Comparison of ENCODE assay signal across 24 cellular contexts in the genomic region with DNA sequence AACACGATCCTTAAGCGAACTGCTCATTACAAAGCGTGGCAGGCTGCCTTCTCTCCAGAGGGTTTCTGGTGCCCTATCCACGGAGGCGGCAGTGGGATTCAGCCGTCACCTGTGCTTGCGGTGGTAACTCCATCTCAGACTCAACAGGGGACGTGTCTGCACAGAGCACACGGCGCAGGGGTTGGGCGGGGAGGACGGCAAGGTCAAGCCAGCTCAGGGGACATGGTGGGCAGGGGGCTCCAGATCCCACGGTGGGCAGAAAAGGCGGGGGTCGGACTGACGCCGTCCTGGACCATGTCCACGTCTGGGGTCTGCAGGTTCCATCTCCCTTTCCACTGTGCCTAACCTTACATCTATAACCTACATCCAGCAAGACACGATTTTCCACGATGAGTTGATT.
A peak's percentile ranks its signal among the peaks of the same experiment; 100 is the strongest.
DNase-seq lines count a peak whose midpoint lies in the region; ATAC-seq lines count a peak whose summit lies in the region.
"Had no signal": no experiment of that assay in that cellular context is flagged by ENCODE, and none has a peak within 500 bp of the region (broad histone marks: within the 10 kb centered on the region; RNA-seq: fewer than 3 reads in every experiment).

No MANE protein-coding gene starts in this region.

- no peak overlapping the region for H2BK120ac ChIP-seq in neuronal stem cell (ENCODE audit: low read depth, low read length)

- no peak overlapping the region for H3K14ac ChIP-seq in neuronal stem cell (ENCODE audit: low read length)

- peak overlapping the region; percentile 75 for H4K8ac ChIP-seq in neuronal stem cell (ENCODE audit: low read depth, low read length)

- no peak overlapping the region for H2BK5ac ChIP-seq in neuronal stem cell (ENCODE audit: low read length)

- peak overlapping the region; percentile 98 for H2AK5ac ChIP-seq in neuronal stem cell (ENCODE audit: low read depth, low read length)

- H3K4me3 ChIP-seq in right cardiac atrium (ENCODE audit: low read length), result no peak overlapping the region
- H3K4me3 ChIP-seq in neuronal stem cell (ENCODE audit: low read length in 2 of 2), result no peak overlapping the region
- H3K4me3 ChIP-seq: heart right ventricle, suprapubic skin had no signal

- WGBS in right cardiac atrium, result 95% methylated on average over 20 of the region's 20 CpGs
- no CpG with 5 or more reads among the region's 20 CpGs for WGBS in neuronal stem cell (ENCODE audit: extremely low coverage in 2 of 2, insufficient read length in 2 of 2, insufficient replicate concordance in 1 of 2), 2 donors

- no peaks in the 10 kb centered on the region for H3K27me3 ChIP-seq in right cardiac atrium (ENCODE audit: control insufficient read depth, insufficient read depth)
- H3K27me3 ChIP-seq in neuronal stem cell (ENCODE audit: control insufficient read depth in 3 of 3, insufficient read depth in 3 of 3, low read depth in 1 of 3, low read length in 3 of 3), result no peaks in the 10 kb centered on the region
- H3K27me3 ChIP-seq: BE2C, heart right ventricle, suprapubic skin had no signal

- H3K9me3 ChIP-seq in right cardiac atrium (ENCODE audit: control insufficient read depth, low read length) (no peaks in the 10 kb centered on the region), neuronal stem cell (replicated peaks in 1 of 2; ENCODE audit: control insufficient read depth in 2 of 2, insufficient read depth in 1 of 2, low read depth in 1 of 2, low read length in 2 of 2) (peaks cover 0 to 5% of the 10 kb centered on the region in 2 donors)
- H3K9me3 ChIP-seq: BE2C, heart right ventricle, suprapubic skin had no signal

- H3K4me2 ChIP-seq in neuronal stem cell (ENCODE audit: insufficient read depth, low read length, poor library complexity, severe bottlenecking), result no peak overlapping the region

- H2BK15ac ChIP-seq in neuronal stem cell (ENCODE audit: low read length), result peak overlapping the region; percentile 96

- H3K27me3 Mint-ChIP-seq in central memory CD8-positive, alpha-beta T cell, result no peaks in the 10 kb centered on the region
- H3K27me3 Mint-ChIP-seq: dendritic cell treated with granulocyte-macrophage colony-stimulating factor and Interleukin-4, amounts not matched to agents 40 ng/mL and 50 ng/mL, for 4 days had no signal

- ATAC-seq in right cardiac atrium (no peak), Right ventricle myocardium inferior (no peak), GM21390 (IDR thresholded peaks at IDR 0.05; ENCODE audit: unreplicated experiment) (no peak), GM21529 (IDR thresholded peaks at IDR 0.05; ENCODE audit: unreplicated experiment) (no peak)
- no peak for ATAC-seq in central memory CD8-positive, alpha-beta T cell (replicated peaks; ENCODE audit: extremely low read depth, poor library complexity, severe bottlenecking)
- ATAC-seq: activated CD8-positive, alpha-beta T cell treated with anti-CD3 and anti-CD28 coated beads, Interleukin-2, amount 10 ng/mL, durations not matched to agents 7 days and 5 days; heart right ventricle; PC-3 had no signal

- H3K23ac ChIP-seq in neuronal stem cell (ENCODE audit: low read depth, low read length, poor library complexity), result peak overlapping the region; percentile 36

- H3K36me3 Mint-ChIP-seq in central memory CD8-positive, alpha-beta T cell (ENCODE audit: insufficient read depth), result peaks cover 57% of the 10 kb centered on the region
- H3K36me3 Mint-ChIP-seq: mesothelial cell of epicardium had no signal

- H2AFZ ChIP-seq in neuronal stem cell (ENCODE audit: low read length), result no peak overlapping the region

- peak overlapping the region; percentile 98 for H2BK12ac ChIP-seq in neuronal stem cell (ENCODE audit: low read length)

- peak overlapping the region; percentile 74 for H3K9ac ChIP-seq in neuronal stem cell (ENCODE audit: low read depth, low read length, poor library complexity)

- H3K27ac Mint-ChIP-seq in central memory CD8-positive, alpha-beta T cell (ENCODE audit: low read depth), result no peak overlapping the region
- H3K27ac Mint-ChIP-seq: activated CD8-positive, alpha-beta T cell treated with anti-CD3 and anti-CD28 coated beads, Interleukin-2, amount 10 ng/mL, durations not matched to agents 7 days and 5 days; H9 had no signal

- DNase-seq in right cardiac atrium, result peak in 2 of 3 donors; percentile 16 to 55
- DNase-seq in Right ventricle myocardium inferior (ENCODE audit: missing footprints), result no peak
- no peak for DNase-seq in central memory CD8-positive, alpha-beta T cell (ENCODE audit: low spot score in 2 of 2)
- no peak for DNase-seq in neuronal stem cell (ENCODE audit: low spot score)
- no peak for DNase-seq in NCI-H748 (lab: John Stamatoyannopoulos, UW; ENCODE audit: unreplicated experiment)
- DNase-seq: ACHN; activated CD4-positive, CD25-positive, alpha-beta regulatory T cell treated with anti-CD3 and anti-CD28 coated beads, Interleukin-2, amount 50 U/mL, for 72 hours; activated CD8-positive, alpha-beta T cell treated with anti-CD3 and anti-CD28 coated beads, Interleukin-2, amount 10 ng/mL, durations not matched to agents 7 days and 5 days; activated effector memory CD4-positive, alpha-beta T cell treated with anti-CD3 and anti-CD28 coated beads, Interleukin-2, amount 50 U/mL, for 16 hours; activated T-cell treated with anti-CD3 and anti-CD28 coated beads for 4 hours; BE2C; H9; heart right ventricle; NCI-H1417 treated with DMSO at 0.1 percent for 48 hours; NCI-H2029 treated with DMSO at 0.1 percent for 48 hours; NCI-H524 treated with DMSO at 0.1 percent for 48 hours; PC-3; SHP77; stimulated activated naive CD4-positive, alpha-beta T cell had no signal

- H4K91ac ChIP-seq in neuronal stem cell (ENCODE audit: low read depth, low read length, poor library complexity), result no peak overlapping the region

- H3K4me1 Mint-ChIP-seq in central memory CD8-positive, alpha-beta T cell, result peaks cover 59% of the 10 kb centered on the region

- H3K4me3 Mint-ChIP-seq in central memory CD8-positive, alpha-beta T cell, result peak overlapping the region; percentile 18
- H3K4me3 Mint-ChIP-seq: activated CD8-positive, alpha-beta T cell treated with anti-CD3 and anti-CD28 coated beads, Interleukin-2, amount 10 ng/mL, durations not matched to agents 7 days and 5 days; dendritic cell treated with granulocyte-macrophage colony-stimulating factor and Interleukin-4, amounts not matched to agents 40 ng/mL and 50 ng/mL, for 4 days; H9; mesothelial cell of epicardium had no signal

- H3K36me3 ChIP-seq in neuronal stem cell (replicated peaks in 1 of 2; ENCODE audit: control insufficient read depth in 2 of 2, insufficient read depth in 2 of 2, low read length in 2 of 2), result peaks cover 2 to 10% of the 10 kb centered on the region in 2 donors
- H3K36me3 ChIP-seq: BE2C, suprapubic skin had no signal

- peaks cover 10% of the 10 kb centered on the region for H3K79me1 ChIP-seq in neuronal stem cell (ENCODE audit: low read depth, low read length)

- H3K9me3 Mint-ChIP-seq in central memory CD8-positive, alpha-beta T cell, result no peaks in the 10 kb centered on the region
- H3K9me3 Mint-ChIP-seq: dendritic cell treated with granulocyte-macrophage colony-stimulating factor and Interleukin-4, amounts not matched to agents 40 ng/mL and 50 ng/mL, for 4 days; H9; mesothelial cell of epicardium had no signal

- H3K4me1 ChIP-seq in right cardiac atrium (ENCODE audit: control insufficient read depth, insufficient read depth, low read length) (peaks cover 4% of the 10 kb centered on the region), neuronal stem cell (ENCODE audit: control insufficient read depth in 2 of 2, insufficient read depth in 1 of 2, low read depth in 1 of 2, low read length in 2 of 2) (peaks cover 27 to 33% of the 10 kb centered on the region in 2 donors)

- peak overlapping the region; percentile 94 for H3K18ac ChIP-seq in neuronal stem cell (ENCODE audit: low read length)

- H3K4ac ChIP-seq in neuronal stem cell (ENCODE audit: low read length), result peak overlapping the region; percentile 24

- intact Hi-C loops in right cardiac atrium (cut with DNase I) (loop anchor here in 1 of 4 donors (10.0 kb wide), 1 partner anchor 63 kb away; no protein-coding TSS in a partner anchor), Right ventricle myocardium inferior (cut with DNase I) (no loop called here)

- H3K27ac ChIP-seq in right cardiac atrium (ENCODE audit: low read length) (no peak overlapping the region), neuronal stem cell (replicated peaks; ENCODE audit: low read length) (no peak overlapping the region)

Comparison
In these comparisons a context has a peak if more than half of its experiments do, and no peak if none do; other contexts are left out.
1. DNase-seq: peak in right cardiac atrium (2 of 3); none in Right ventricle myocardium inferior (single experiment), central memory CD8-positive, alpha-beta T cell (0 of 2), neuronal stem cell (single experiment) and NCI-H748 (single experiment).